22 cellular contexts compared by ENCODE assay signal in the genomic region with DNA sequence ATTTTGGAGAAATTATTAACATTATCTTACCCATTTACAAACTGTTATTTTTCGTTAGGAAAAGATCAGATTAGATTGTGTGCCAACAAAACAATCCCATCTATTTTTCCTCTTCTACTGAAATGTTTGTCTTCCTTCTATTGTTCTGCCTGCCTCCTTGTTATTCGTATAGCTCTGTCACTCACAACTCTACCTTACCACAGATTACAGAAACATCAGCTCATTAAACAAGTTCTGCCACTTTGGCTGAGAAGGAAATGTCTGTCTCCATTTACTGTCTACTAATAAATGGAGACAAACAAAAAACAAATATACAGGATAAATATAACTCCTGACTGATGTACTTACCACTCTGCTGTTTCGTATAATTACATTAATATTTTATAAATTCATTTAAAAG.
"Had no signal": no experiment of that assay in that cellular context is flagged by ENCODE, and none has a peak within 500 bp of the region (broad histone marks: within the 10 kb centered on the region; RNA-seq: fewer than 3 reads in every experiment).

No MANE protein-coding gene starts in this region.

- H3K9me3 Mint-ChIP-seq: naive thymus-derived CD4-positive, alpha-beta T cell; neural crest cell had no signal

- ATAC-seq: left cardiac atrium; lower lobe of right lung; naive thymus-derived CD4-positive, alpha-beta T cell had no signal

- H3K27ac Mint-ChIP-seq: naive thymus-derived CD4-positive, alpha-beta T cell had no signal

- DNase-seq: dorsolateral prefrontal cortex; effector CD8-positive, alpha-beta T cell; foreskin melanocyte; head of caudate nucleus; kidney; left cardiac atrium; left ventricle myocardium inferior; lower lobe of right lung; mesenchymal stem cell; naive thymus-derived CD4-positive, alpha-beta T cell; sigmoid colon; stimulated activated CD4-positive, alpha-beta T cell treated with anti-CD3 and anti-CD28 coated beads, Interleukin-12 subunit alpha, Interleukin-12 subunit beta, amount 100 ng/mL, for 4 hours; stimulated activated naive CD4-positive, alpha-beta T cell; stomach; substantia nigra; transverse colon had no signal

- H3K4me3 ChIP-seq: coronary artery, dorsolateral prefrontal cortex, hepatocyte, left ventricle myocardium inferior, lower lobe of right lung, right atrium auricular region, sigmoid colon, skin epidermis, stomach, thoracic aorta, transverse colon had no signal
